Comparison of ENCODE assay signal across 1 cellular context in genomic region chr11:65555693-65556231, GRCh38.
TF ChIP-seq lines count a peak whose summit lies in the region.

No MANE protein-coding gene starts in this region.

TF ChIP-seq in HEK293, 187 proteins besides CTCF, POLR2A, EP300 and RAD21 (continued from another document):
- peak; percentile 77 for TF ChIP-seq KLF10 (tag by site-specific recombination; IDR thresholded peaks at IDR 0.05)
- TF ChIP-seq ZNF501 (tag by site-specific recombination; IDR thresholded peaks at IDR 0.05) = no peak
- no peak for TF ChIP-seq ZNF777 (tag by site-specific recombination; IDR thresholded peaks at IDR 0.05; ENCODE audit: borderline replicate concordance)
- no peak for TF ChIP-seq ZBTB26 (tag by site-specific recombination; optimal IDR thresholded peaks at IDR 0.05)
- TF ChIP-seq PRDM1 (tag by site-specific recombination; IDR thresholded peaks at IDR 0.05) = peak; percentile 38; the same call in 1 of the 2 replicates
- TF ChIP-seq SP2 (tag by site-specific recombination; IDR thresholded peaks at IDR 0.05) = 0 out of 2 replicates have a peak, but pooled peaks have one; percentile 30
- TF ChIP-seq ZNF26 (tag by site-specific recombination; IDR thresholded peaks at IDR 0.05) = no peak
- TF ChIP-seq GLIS1 (tag by site-specific recombination; IDR thresholded peaks at IDR 0.05) = peak; percentile 58; the same call in 1 of the 2 replicates
- no peak for TF ChIP-seq ZNF175 (tag by site-specific recombination; IDR thresholded peaks at IDR 0.05)
- no peak for TF ChIP-seq ZNF394 (tag by site-specific recombination; IDR thresholded peaks at IDR 0.05; ENCODE audit: borderline replicate concordance)
- TF ChIP-seq HOXA7 (CRISPR knock-in tag; IDR thresholded peaks at IDR 0.05; ENCODE audit: borderline replicate concordance) = no peak
- TF ChIP-seq GLIS2 (tag by site-specific recombination; IDR thresholded peaks at IDR 0.05) = peak; percentile 37
- no peak for TF ChIP-seq ZNF544 (tag by site-specific recombination; IDR thresholded peaks at IDR 0.05)
- TF ChIP-seq ZNF223 (tag by site-specific recombination; IDR thresholded peaks at IDR 0.05) = no peak
- TF ChIP-seq EGR2 (tag by site-specific recombination; IDR thresholded peaks at IDR 0.05; ENCODE audit: low read depth) = peak; percentile 48; the same call in 1 of the 2 replicates
- peak; percentile 70 for TF ChIP-seq SP3 (tag by site-specific recombination; IDR thresholded peaks at IDR 0.05)
- TF ChIP-seq ZNF146 (tag by site-specific recombination; IDR thresholded peaks at IDR 0.05) = no peak
- no peak for TF ChIP-seq RBAK (tag by site-specific recombination; IDR thresholded peaks at IDR 0.05)
- TF ChIP-seq ZNF292 (tag by site-specific recombination; IDR thresholded peaks at IDR 0.05; ENCODE audit: borderline replicate concordance, low read depth) = no peak
- peak; percentile 93 for TF ChIP-seq KLF1 (tag by site-specific recombination; IDR thresholded peaks at IDR 0.05)
- TF ChIP-seq, protein P1, sequence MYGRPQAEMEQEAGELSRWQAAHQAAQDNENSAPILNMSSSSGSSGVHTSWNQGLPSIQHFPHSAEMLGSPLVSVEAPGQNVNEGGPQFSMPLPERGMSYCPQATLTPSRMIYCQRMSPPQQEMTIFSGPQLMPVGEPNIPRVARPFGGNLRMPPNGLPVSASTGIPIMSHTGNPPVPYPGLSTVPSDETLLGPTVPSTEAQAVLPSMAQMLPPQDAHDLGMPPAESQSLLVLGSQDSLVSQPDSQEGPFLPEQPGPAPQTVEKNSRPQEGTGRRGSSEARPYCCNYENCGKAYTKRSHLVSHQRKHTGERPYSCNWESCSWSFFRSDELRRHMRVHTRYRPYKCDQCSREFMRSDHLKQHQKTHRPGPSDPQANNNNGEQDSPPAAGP (tag by site-specific recombination; IDR thresholded peaks at IDR 0.05) = 0 out of 2 replicates have a peak, but pooled peaks have one; percentile 29
- TF ChIP-seq, protein P2, sequence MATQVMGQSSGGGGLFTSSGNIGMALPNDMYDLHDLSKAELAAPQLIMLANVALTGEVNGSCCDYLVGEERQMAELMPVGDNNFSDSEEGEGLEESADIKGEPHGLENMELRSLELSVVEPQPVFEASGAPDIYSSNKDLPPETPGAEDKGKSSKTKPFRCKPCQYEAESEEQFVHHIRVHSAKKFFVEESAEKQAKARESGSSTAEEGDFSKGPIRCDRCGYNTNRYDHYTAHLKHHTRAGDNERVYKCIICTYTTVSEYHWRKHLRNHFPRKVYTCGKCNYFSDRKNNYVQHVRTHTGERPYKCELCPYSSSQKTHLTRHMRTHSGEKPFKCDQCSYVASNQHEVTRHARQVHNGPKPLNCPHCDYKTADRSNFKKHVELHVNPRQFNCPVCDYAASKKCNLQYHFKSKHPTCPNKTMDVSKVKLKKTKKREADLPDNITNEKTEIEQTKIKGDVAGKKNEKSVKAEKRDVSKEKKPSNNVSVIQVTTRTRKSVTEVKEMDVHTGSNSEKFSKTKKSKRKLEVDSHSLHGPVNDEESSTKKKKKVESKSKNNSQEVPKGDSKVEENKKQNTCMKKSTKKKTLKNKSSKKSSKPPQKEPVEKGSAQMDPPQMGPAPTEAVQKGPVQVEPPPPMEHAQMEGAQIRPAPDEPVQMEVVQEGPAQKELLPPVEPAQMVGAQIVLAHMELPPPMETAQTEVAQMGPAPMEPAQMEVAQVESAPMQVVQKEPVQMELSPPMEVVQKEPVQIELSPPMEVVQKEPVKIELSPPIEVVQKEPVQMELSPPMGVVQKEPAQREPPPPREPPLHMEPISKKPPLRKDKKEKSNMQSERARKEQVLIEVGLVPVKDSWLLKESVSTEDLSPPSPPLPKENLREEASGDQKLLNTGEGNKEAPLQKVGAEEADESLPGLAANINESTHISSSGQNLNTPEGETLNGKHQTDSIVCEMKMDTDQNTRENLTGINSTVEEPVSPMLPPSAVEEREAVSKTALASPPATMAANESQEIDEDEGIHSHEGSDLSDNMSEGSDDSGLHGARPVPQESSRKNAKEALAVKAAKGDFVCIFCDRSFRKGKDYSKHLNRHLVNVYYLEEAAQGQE (tag by site-specific recombination; IDR thresholded peaks at IDR 0.05) = no peak
- TF ChIP-seq ZSCAN4 (tag by site-specific recombination; IDR thresholded peaks at IDR 0.05) = no peak
- no peak for TF ChIP-seq OSR2 (tag by site-specific recombination; IDR thresholded peaks at IDR 0.05)
- TF ChIP-seq TRIM28 (IDR thresholded peaks at IDR 0.05; ENCODE audit: borderline replicate concordance, low read length) = no peak
- no peak for TF ChIP-seq WT1 (tag by site-specific recombination; IDR thresholded peaks at IDR 0.05)
